In genomic region chr4:121054373-121054772, GRCh38 we compare ENCODE assay signal across 18 cellular contexts. TPM values are rescaled to one million over a fixed set of nuclear protein-coding genes. Genes with fewer than 3 reads are reported as not detected.
"Had no signal": no experiment of that assay in that cellular context is flagged by ENCODE, and none has a peak within 500 bp of the region (broad histone marks: within the 10 kb centered on the region; RNA-seq: fewer than 3 reads in every experiment).

No MANE protein-coding gene starts in this region.

- H3K9ac ChIP-seq: KMS-11, SK-N-SH had no signal

- H3K9me3 ChIP-seq: SK-N-SH had no signal

- H3K4me3 ChIP-seq: K562 had no signal

- H3K4me3 Mint-ChIP-seq: IgD-negative memory B cell had no signal

- H3K9me2 ChIP-seq: SK-N-SH had no signal

- H3K4me2 ChIP-seq: KMS-11, SK-N-SH had no signal

- H3K27ac ChIP-seq: KMS-11 had no signal

- DNase-seq: Kasumi-1, NCI-H1092 treated with DMSO at 0.1 percent for 48 hours, NCI-H1436, NCI-H187, NCI-H2029, NCI-H2081 treated with DMSO at 0.1 percent for 48 hours, NCI-H2171, NCI-H446, NCI-H510A, NCI-H524 treated with DMSO at 0.1 percent for 48 hours, NCI-H69, NCI-H774, SHP77, SK-N-SH had no signal

- H3K36me3 Mint-ChIP-seq: IgD-negative memory B cell had no signal

- H3K27ac Mint-ChIP-seq: IgD-negative memory B cell had no signal

RNA-seq across cellular contexts. Expression of gene NDNF, which starts 18.0 kb away (rescaled TPM):
- total RNA-seq: K562, SK-MEL-5 had no signal
- polyA plus RNA-seq: IgD-negative memory B cell, K562, SK-N-SH had no signal
